ENCODE assay signal across 8 cellular contexts in genomic region chr1:183472488-183473285, GRCh38. TPM values are rescaled to one million over a fixed set of nuclear protein-coding genes. Genes with fewer than 3 reads are reported as not detected.
DNase-seq lines count a peak whose midpoint lies in the region; ATAC-seq and TF ChIP-seq lines count a peak whose summit lies in the region.

SMG7 (plus strand) TSS chr1:183472499; CDS start chr1:183472621, 122 bp downstream.

- H3K27me3 ChIP-seq in heart left ventricle: no peaks in the 10 kb centered on the region
- no peaks in the 10 kb centered on the region for H3K27me3 ChIP-seq in prostate gland (replicated peaks; ENCODE audit: insufficient read depth)
- H3K27me3 ChIP-seq in vagina: no peaks in the 10 kb centered on the region

- intact Hi-C loops in heart left ventricle (cut with DNase I): loop anchor here (5.0 to 10.0 kb wide), 8 partner anchors 70 to 582 kb away; partner anchors contain the start of genes ARPC5 (in 2 of the 10) and TSEN15 (in 1 of the 10)
- intact Hi-C loops in prostate gland (cut with DNase I): loop anchor here (5.0 to 10.0 kb wide), 4 partner anchors 75 to 442 kb away; partner anchors contain the start of gene ARPC5
- intact Hi-C loops in vagina (cut with DNase I): loop anchor here (10.0 kb wide), 1 partner anchor 62 kb away; no protein-coding TSS in a partner anchor

- WGBS in heart left ventricle, 4 donors: 0 to 1% (median 1%) methylated on average over 32 to 72 of the region's 72 CpGs
- under 1% methylated on average over 60 of the region's 72 CpGs for WGBS in prostate gland

- peak within 1 kb of the TSS; percentile 100 for H3K27ac Mint-ChIP-seq in activated naive CD8-positive, alpha-beta T cell

- no peaks in the 10 kb centered on the region for H3K9me3 Mint-ChIP-seq in activated naive CD8-positive, alpha-beta T cell (ENCODE audit: low read depth)

- DNase-seq in A172 (ENCODE audit: low spot score) (peak; percentile 29), RKO (ENCODE audit: low spot score) (peak; percentile 38), heart left ventricle (peak in 3 of 5 donors; percentile 50 to 82 (median 58)), prostate gland (ENCODE audit: low spot score) (peak; percentile 23), vagina (ENCODE audit: extremely low spot score in 2 of 2) (peak in 1 of 2 donors; percentile 91)

- peaks cover 29% of the 10 kb centered on the region for H3K4me1 Mint-ChIP-seq in activated naive CD8-positive, alpha-beta T cell (ENCODE audit: low read depth)

- H3K36me3 ChIP-seq in heart left ventricle (no peaks in the 10 kb centered on the region), prostate gland (no peaks in the 10 kb centered on the region), vagina (no peaks in the 10 kb centered on the region)

- TF ChIP-seq POLR2A in heart left ventricle (IDR thresholded peaks at IDR 0.05): no peak
- TF ChIP-seq POLR2A in prostate gland (IDR thresholded peaks at IDR 0.05): peak; percentile 34
- TF ChIP-seq POLR2A in vagina (IDR thresholded peaks at IDR 0.05): no peak

- H3K4me3 ChIP-seq in heart left ventricle: peak within 1 kb of the TSS; percentile 69 to 98 (median 92)
- H3K4me3 ChIP-seq in prostate gland: peak within 1 kb of the TSS; percentile 94 to 96
- peak within 1 kb of the TSS; percentile 91 to 95 for H3K4me3 ChIP-seq in vagina

- no peaks in the 10 kb centered on the region for H3K27me3 Mint-ChIP-seq in activated naive CD8-positive, alpha-beta T cell

- TF ChIP-seq CTCF in heart left ventricle (IDR thresholded peaks at IDR 0.05) (peak in 1 of 12 donors; percentile 6), prostate gland (IDR thresholded peaks at IDR 0.05) (no peak), vagina (IDR thresholded peaks at IDR 0.05) (no peak)

- peak within 1 kb of the TSS; percentile 95 for H3K4me3 Mint-ChIP-seq in activated naive CD8-positive, alpha-beta T cell

- H3K9me3 ChIP-seq in heart left ventricle (no peaks in the 10 kb centered on the region), prostate gland (no peaks in the 10 kb centered on the region), vagina (no peaks in the 10 kb centered on the region)

- ATAC-seq in GM18511 (IDR thresholded peaks at IDR 0.05; ENCODE audit: unreplicated experiment) (peak; percentile 27), HG03097 (IDR thresholded peaks at IDR 0.05; ENCODE audit: low FRiP score, unreplicated experiment) (peak; percentile 9), heart left ventricle (peak in 2 of 4 donors; percentile 2)

- peaks cover 4% of the 10 kb centered on the region for H3K36me3 Mint-ChIP-seq in activated naive CD8-positive, alpha-beta T cell

- H3K27ac ChIP-seq in heart left ventricle (peak within 1 kb of the TSS; percentile 91 to 99 (median 96)), prostate gland (peak within 1 kb of the TSS; percentile 95 to 96), vagina (peak within 1 kb of the TSS; percentile 91)

- H3K4me1 ChIP-seq in heart left ventricle: peaks cover 4 to 51% (median 38%) of the 10 kb centered on the region in 12 donors
- H3K4me1 ChIP-seq in prostate gland (replicated peaks): peaks cover 10% of the 10 kb centered on the region
- peaks cover 43% of the 10 kb centered on the region for H3K4me1 ChIP-seq in vagina

RNA-seq across cellular contexts. Expression of gene SMG7, which starts in this region (rescaled TPM):
- 19.6 and 23.0 TPM in 2 replicates for total RNA-seq in A172 (2014; rRNA removed; shearing (Covaris generic))
- 10 to 100 TPM; 32.0 to 55.0 (median 43.3) TPM for total RNA-seq in heart left ventricle
- polyA plus RNA-seq in heart left ventricle: 10 to 100 TPM; 15.3 to 27.0 TPM
- 10 to 100 TPM; 60.9 to 92.8 TPM for total RNA-seq in prostate gland
- total RNA-seq in vagina: 48.9 TPM
